ENCODE assay signal across 19 cellular contexts in the genomic region with DNA sequence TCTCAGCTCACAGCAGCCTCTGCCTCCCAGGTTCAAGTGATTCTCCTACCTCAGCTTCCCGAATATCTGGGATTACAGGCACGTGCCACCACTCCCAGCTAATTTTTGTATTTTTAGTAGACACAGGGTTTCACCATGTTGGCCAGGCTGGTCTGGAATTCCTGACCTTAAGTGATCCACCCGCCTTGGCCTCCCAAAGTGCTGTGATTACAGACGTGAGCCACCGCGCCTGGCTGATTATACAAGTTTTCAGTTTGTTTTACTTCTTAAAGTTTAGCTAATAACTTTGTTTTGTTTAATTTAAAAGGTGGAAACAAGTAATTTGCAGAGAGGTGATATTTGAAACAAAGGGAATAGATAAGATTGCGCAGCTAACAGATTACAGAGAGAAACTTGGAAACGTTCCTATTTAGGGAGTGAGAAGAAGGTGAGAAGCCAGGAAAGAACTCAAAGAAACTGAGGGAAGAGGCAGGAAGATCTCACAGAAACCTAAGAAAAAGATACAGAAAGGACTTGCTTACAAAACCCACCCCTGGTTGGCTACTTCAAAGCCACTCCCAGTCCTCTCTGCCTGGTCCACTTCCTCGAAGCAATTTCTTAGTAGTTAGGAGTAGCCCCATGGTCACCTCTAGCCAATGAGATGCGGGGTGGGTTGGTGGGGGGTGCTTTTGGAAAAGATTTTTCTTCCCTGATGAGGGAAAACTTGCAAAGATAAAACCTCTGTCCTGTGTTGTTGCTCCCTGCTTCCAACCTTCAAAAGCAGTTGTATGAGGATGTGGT. TPM values are rescaled to one million over a fixed set of nuclear protein-coding genes. Genes with fewer than 3 reads are reported as not detected.
DNase-seq lines count a peak whose midpoint lies in the region; ATAC-seq, FAIRE-seq and TF ChIP-seq lines count a peak whose summit lies in the region.
"Had no signal": no experiment of that assay in that cellular context is flagged by ENCODE, and none has a peak within 500 bp of the region (broad histone marks: within the 10 kb centered on the region; RNA-seq: fewer than 3 reads in every experiment).

No MANE protein-coding gene starts in this region.

- no peaks in the 10 kb centered on the region for H3K79me2 ChIP-seq in parathyroid adenoma

- no peak overlapping the region for H3K27ac ChIP-seq in parathyroid adenoma
- H3K27ac ChIP-seq: 22Rv1, PC-9, RWPE1 had no signal

- peak overlapping the region; percentile 51 for H2AFZ ChIP-seq in parathyroid adenoma
- H2AFZ ChIP-seq: PC-9 had no signal

- no peaks in the 10 kb centered on the region for H3K9me3 ChIP-seq in parathyroid adenoma (ENCODE audit: control insufficient read depth, low read length)

- no peak for TF ChIP-seq CTCF in parathyroid adenoma (IDR thresholded peaks at IDR 0.05)

- no peaks in the 10 kb centered on the region for H3K27me3 ChIP-seq in parathyroid adenoma (ENCODE audit: control insufficient read depth, insufficient read depth, low read length)

- H3K4me1 ChIP-seq in parathyroid adenoma, result no peaks in the 10 kb centered on the region

- no peak overlapping the region for H3K9ac ChIP-seq in parathyroid adenoma

- no peak for DNase-seq in left ventricle myocardium superior
- no peak for DNase-seq in Right ventricle myocardium superior
- DNase-seq in left kidney (ENCODE audit: low read depth, low spot score), result peak; percentile 27
- no peak for DNase-seq in NCI-H1436 treated with DMSO at 0.1 percent for 48 hours (lab: John Stamatoyannopoulos, UW)
- DNase-seq in cerebellar nuclear complex (lab: John Stamatoyannopoulos, UW), result no peak
- DNase-seq in kidney tubule cell (ENCODE audit: low spot score), result no peak
- DNase-seq in HTR-8/SVneo (ENCODE audit: insufficient read length, low spot score), result no peak
- DNase-seq: DND-41, Karpas-422, NCI-H1048, NCI-H1436, NCI-H2029, NCI-H526 had no signal

- H3K4me2 ChIP-seq in parathyroid adenoma (ENCODE audit: low read length), result no peak overlapping the region

- no peak for FAIRE-seq in HTR-8/SVneo (lab: Jason Lieb, UNC)
- FAIRE-seq: H54 had no signal

- ATAC-seq in left ventricle myocardium superior (peak; percentile 5), Right ventricle myocardium superior (ENCODE audit: poor library complexity) (no peak)

- no peaks in the 10 kb centered on the region for H3K36me3 ChIP-seq in parathyroid adenoma (ENCODE audit: control insufficient read depth, insufficient read depth, low read length)

- H3K4me3 ChIP-seq in parathyroid adenoma (ENCODE audit: low read depth, low read length), result no peak overlapping the region
- H3K4me3 ChIP-seq: PC-9 had no signal

- intact Hi-C loops in left ventricle myocardium superior (cut with micrococcal nuclease) (no loop called here), Right ventricle myocardium superior (cut with DNase I) (no loop called here)

RNA-seq across cellular contexts. Expression of a gene that starts 15.0 kb away (rescaled TPM):
- total RNA-seq in left ventricle myocardium superior (231 TPM), Right ventricle myocardium superior (226 TPM)
- total RNA-seq: G401 had no signal
